ENCODE assay signal across 7 cellular contexts in the genomic region with DNA sequence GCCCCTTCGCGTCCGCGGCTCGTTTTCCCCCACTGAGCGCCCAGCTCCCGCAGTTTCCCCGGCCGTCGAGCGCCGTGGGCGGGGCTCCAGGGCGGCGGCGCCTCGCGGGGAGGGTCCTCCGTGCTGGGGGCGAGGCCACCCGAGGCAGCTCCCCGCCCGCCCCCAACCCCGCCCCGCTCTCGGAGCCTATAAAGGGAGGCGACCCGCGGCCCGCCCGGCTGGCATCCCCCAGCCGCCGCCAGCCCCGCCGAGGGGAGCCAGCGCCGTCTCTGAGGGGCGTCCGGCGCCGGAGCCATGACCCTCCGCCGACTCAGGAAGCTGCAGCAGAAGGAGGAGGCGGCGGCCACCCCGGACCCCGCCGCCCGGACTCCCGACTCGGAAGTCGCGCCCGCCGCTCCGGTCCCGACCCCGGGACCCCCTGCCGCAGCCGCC. TPM values are rescaled to one million over a fixed set of nuclear protein-coding genes. Genes with fewer than 3 reads are reported as not detected.
DNase-seq lines count a peak whose midpoint lies in the region; ATAC-seq and TF ChIP-seq lines count a peak whose summit lies in the region.

A gene (plus strand): TSS at position 221 of the 432 bp plus-strand sequence. CDS start 74 bp downstream, at position 295.

- H3K9me3 ChIP-seq in SK-N-SH: no peaks in the 10 kb centered on the region
- H3K9me3 ChIP-seq in adipocyte (ENCODE audit: control insufficient read depth, low read length): no peaks in the 10 kb centered on the region
- no peaks in the 10 kb centered on the region for H3K9me3 ChIP-seq in gastrocnemius medialis

- in situ Hi-C loops in gastrocnemius medialis (cut with MboI; ENCODE audit: low sequenced_read_pairs in 4 of 4): no loop called here

- TF ChIP-seq CTCF in SK-N-SH (IDR thresholded peaks at IDR 0.05): no peak
- TF ChIP-seq CTCF in gastrocnemius medialis (IDR thresholded peaks at IDR 0.05 in 4 of 5, conservative IDR thresholded peaks at IDR 0.05 in 1 of 5): no peak

- POLR2A ChIA-PET in SK-N-SH (lab: Yijun Ruan, JAX): interaction anchor here (0.7 to 1.6 kb wide), 4 partner anchors 14 to 26 kb away, joined by 3 to 12 read pairs (median 4); no protein-coding TSS in a partner anchor

- TF ChIP-seq POLR2A in gastrocnemius medialis (IDR thresholded peaks at IDR 0.05): peak; percentile 73 to 85

- peak within 1 kb of the TSS; percentile 79 for H3K4me2 ChIP-seq in SK-N-SH

- H3K36me3 ChIP-seq in SK-N-SH (replicated peaks in 1 of 2; ENCODE audit: control insufficient read depth in 1 of 2, insufficient read depth in 2 of 2, low read length in 1 of 2) (no peaks in the 10 kb centered on the region), adipocyte (ENCODE audit: control insufficient read depth, insufficient read depth, low read length, severe bottlenecking) (peaks cover 8% of the 10 kb centered on the region), gastrocnemius medialis (no peaks in the 10 kb centered on the region)

- H3K27ac ChIP-seq in SK-N-SH (ENCODE audit: low read depth in 2 of 2, low read length in 1 of 2) (no peak within 1 kb of the TSS; a peak in 1 of 4 replicates), gastrocnemius medialis (peak within 1 kb of the TSS; percentile 72 to 85 (median 80))

- H3K4me1 ChIP-seq in SK-N-SH (ENCODE audit: control insufficient read depth in 1 of 2, insufficient read depth in 2 of 2, low read depth in 1 of 2, low read length in 1 of 2) (peaks cover 0 to 32% of the 10 kb centered on the region in 2 experiments; a peak in 2 of 4 replicates), adipocyte (ENCODE audit: control insufficient read depth, insufficient read depth, low read length) (peaks cover 33% of the 10 kb centered on the region), gastrocnemius medialis (peaks cover 0 to 13% of the 10 kb centered on the region in 2 donors)

- H3K9me2 ChIP-seq in SK-N-SH: no peaks in the 10 kb centered on the region

- peak within 1 kb of the TSS; percentile 57 to 70 for H3K4me3 ChIP-seq in SK-N-SH (ENCODE audit: low read depth in 2 of 2, low read length in 1 of 2)
- H3K4me3 ChIP-seq in adipocyte (ENCODE audit: low read length): peak within 1 kb of the TSS; percentile 83
- H3K4me3 ChIP-seq in gastrocnemius medialis: peak within 1 kb of the TSS; percentile 59 to 71 (median 63)

- H3K27me3 ChIP-seq in SK-N-SH (ENCODE audit: insufficient read depth) (no peaks in the 10 kb centered on the region), adipocyte (replicated peaks; ENCODE audit: control insufficient read depth, insufficient read depth, low read length) (no peaks in the 10 kb centered on the region), gastrocnemius medialis (peaks cover 2 to 19% (median 19%) of the 10 kb centered on the region in 3 donors)

- H3K9ac ChIP-seq in SK-N-SH: peak within 1 kb of the TSS; percentile 39; the same call in 1 of the 2 replicates
- peak within 1 kb of the TSS; percentile 84 for H3K9ac ChIP-seq in adipocyte (ENCODE audit: low read length)

- no peaks in the 10 kb centered on the region for H3K79me2 ChIP-seq in SK-N-SH (ENCODE audit: insufficient read depth)

- TF ChIP-seq EP300 in SK-N-SH (IDR thresholded peaks at IDR 0.05; ENCODE audit: borderline replicate concordance in 1 of 2, low read depth in 1 of 2, low read length in 1 of 2): no peak

- WGBS in SK-N-SH (ENCODE audit: low lambda C conversion rate): 7% methylated on average over 12 of the region's 60 CpGs

- ATAC-seq in HG02759 (IDR thresholded peaks at IDR 0.05; ENCODE audit: unreplicated experiment): peak; percentile 25
- ATAC-seq in gastrocnemius medialis: peak; percentile 24 to 26
- ATAC-seq in GM21381 (IDR thresholded peaks at IDR 0.05; ENCODE audit: unreplicated experiment): no peak

- no peaks in the 10 kb centered on the region for H4K20me1 ChIP-seq in SK-N-SH (ENCODE audit: insufficient read depth)

- peak within 1 kb of the TSS; percentile 51; the same call in 1 of the 2 replicates for H2AFZ ChIP-seq in SK-N-SH (ENCODE audit: low read depth)

- TF ChIP-seq RAD21 in SK-N-SH (IDR thresholded peaks at IDR 0.05; ENCODE audit: low read length): no peak

- CTCF ChIA-PET in SK-N-SH (lab: Yijun Ruan, JAX): interaction anchor here (0.6 to 13.1 kb wide), 9 partner anchors 9 to 114 kb away, joined by 3 to 526 read pairs (median 3); no protein-coding TSS in a partner anchor

- peaks cover 5% of the 10 kb centered on the region for H3F3A ChIP-seq in SK-N-SH (replicated peaks; ENCODE audit: insufficient read depth)

- peak; percentile 97 for DNase-seq in SK-N-SH
- peak; percentile 83 for DNase-seq in adipocyte (ENCODE audit: low read depth)
- peak; percentile 79 for DNase-seq in hepatic stellate cell (ENCODE audit: low spot score)
- peak in 1 of 2 donors; percentile 39 for DNase-seq in gastrocnemius medialis
- no peak for DNase-seq in globus pallidus (ENCODE audit: low spot score)

- intact Hi-C loops in gastrocnemius medialis (cut with DNase I; ENCODE audit: low total_unique reads): no loop called here

TF ChIP-seq in SK-N-SH, 30 proteins besides CTCF, POLR2A, EP300 and RAD21:
- TF ChIP-seq POLR2AphosphoS5 (IDR thresholded peaks at IDR 0.05; ENCODE audit: low read depth, low read length): 0 out of 2 replicates have a peak, but pooled peaks have one; percentile 25
- TF ChIP-seq, protein P1, sequence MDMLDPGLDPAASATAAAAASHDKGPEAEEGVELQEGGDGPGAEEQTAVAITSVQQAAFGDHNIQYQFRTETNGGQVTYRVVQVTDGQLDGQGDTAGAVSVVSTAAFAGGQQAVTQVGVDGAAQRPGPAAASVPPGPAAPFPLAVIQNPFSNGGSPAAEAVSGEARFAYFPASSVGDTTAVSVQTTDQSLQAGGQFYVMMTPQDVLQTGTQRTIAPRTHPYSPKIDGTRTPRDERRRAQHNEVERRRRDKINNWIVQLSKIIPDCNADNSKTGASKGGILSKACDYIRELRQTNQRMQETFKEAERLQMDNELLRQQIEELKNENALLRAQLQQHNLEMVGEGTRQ (IDR thresholded peaks at IDR 0.05; ENCODE audit: borderline replicate concordance, low read depth, low read length): no peak
- no peak for TF ChIP-seq YY1 (IDR thresholded peaks at IDR 0.05; ENCODE audit: low read depth)
- TF ChIP-seq, protein P2, sequence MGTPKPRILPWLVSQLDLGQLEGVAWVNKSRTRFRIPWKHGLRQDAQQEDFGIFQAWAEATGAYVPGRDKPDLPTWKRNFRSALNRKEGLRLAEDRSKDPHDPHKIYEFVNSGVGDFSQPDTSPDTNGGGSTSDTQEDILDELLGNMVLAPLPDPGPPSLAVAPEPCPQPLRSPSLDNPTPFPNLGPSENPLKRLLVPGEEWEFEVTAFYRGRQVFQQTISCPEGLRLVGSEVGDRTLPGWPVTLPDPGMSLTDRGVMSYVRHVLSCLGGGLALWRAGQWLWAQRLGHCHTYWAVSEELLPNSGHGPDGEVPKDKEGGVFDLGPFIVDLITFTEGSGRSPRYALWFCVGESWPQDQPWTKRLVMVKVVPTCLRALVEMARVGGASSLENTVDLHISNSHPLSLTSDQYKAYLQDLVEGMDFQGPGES (IDR thresholded peaks at IDR 0.05; ENCODE audit: low read depth, low read length): no peak

RNA-seq across cellular contexts. Expression of the gene that starts here (rescaled TPM):
- 1.7 and 2.4 TPM in 2 replicates for polyA plus RNA-seq in SK-N-SH (2012; rRNA removed)
- 1.0 and 1.6 TPM in 2 replicates for polyA plus RNA-seq in SK-N-SH (2012; cell fraction: cytosol; rRNA removed)
- polyA plus RNA-seq in SK-N-SH (2012; cell fraction: nucleus; rRNA removed): 4.9 TPM in 2 replicates
- total RNA-seq in gastrocnemius medialis: 10 to 100 TPM in 2 of 4 donors, 1 to 10 TPM in 2; 9.3 to 14.9 (median 11.8) TPM

Comparison
In these comparisons a context has a peak if more than half of its experiments do, and no peak if none do; other contexts are left out.
1. H3K27ac ChIP-seq: peak in gastrocnemius medialis (4 of 4); none in SK-N-SH (0 of 2).
2. Peak in every context shown above with its lines, with median percentiles within 50 percentile points of each other: H3K4me3 ChIP-seq.